ENCODE assay signal across 1 cellular context in genomic region chr21:38955495-38955894, GRCh38.
TF ChIP-seq lines count a peak whose summit lies in the region.

No MANE protein-coding gene starts in this region.

TF ChIP-seq in GM23338, 12 proteins besides CTCF, POLR2A, EP300 and RAD21 (continued from another document):
- TF ChIP-seq, protein P1, sequence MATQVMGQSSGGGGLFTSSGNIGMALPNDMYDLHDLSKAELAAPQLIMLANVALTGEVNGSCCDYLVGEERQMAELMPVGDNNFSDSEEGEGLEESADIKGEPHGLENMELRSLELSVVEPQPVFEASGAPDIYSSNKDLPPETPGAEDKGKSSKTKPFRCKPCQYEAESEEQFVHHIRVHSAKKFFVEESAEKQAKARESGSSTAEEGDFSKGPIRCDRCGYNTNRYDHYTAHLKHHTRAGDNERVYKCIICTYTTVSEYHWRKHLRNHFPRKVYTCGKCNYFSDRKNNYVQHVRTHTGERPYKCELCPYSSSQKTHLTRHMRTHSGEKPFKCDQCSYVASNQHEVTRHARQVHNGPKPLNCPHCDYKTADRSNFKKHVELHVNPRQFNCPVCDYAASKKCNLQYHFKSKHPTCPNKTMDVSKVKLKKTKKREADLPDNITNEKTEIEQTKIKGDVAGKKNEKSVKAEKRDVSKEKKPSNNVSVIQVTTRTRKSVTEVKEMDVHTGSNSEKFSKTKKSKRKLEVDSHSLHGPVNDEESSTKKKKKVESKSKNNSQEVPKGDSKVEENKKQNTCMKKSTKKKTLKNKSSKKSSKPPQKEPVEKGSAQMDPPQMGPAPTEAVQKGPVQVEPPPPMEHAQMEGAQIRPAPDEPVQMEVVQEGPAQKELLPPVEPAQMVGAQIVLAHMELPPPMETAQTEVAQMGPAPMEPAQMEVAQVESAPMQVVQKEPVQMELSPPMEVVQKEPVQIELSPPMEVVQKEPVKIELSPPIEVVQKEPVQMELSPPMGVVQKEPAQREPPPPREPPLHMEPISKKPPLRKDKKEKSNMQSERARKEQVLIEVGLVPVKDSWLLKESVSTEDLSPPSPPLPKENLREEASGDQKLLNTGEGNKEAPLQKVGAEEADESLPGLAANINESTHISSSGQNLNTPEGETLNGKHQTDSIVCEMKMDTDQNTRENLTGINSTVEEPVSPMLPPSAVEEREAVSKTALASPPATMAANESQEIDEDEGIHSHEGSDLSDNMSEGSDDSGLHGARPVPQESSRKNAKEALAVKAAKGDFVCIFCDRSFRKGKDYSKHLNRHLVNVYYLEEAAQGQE (IDR thresholded peaks at IDR 0.05; ENCODE audit: unreplicated experiment): no peak
